Comparison of ENCODE assay signal across 33 cellular contexts in the genomic region with DNA sequence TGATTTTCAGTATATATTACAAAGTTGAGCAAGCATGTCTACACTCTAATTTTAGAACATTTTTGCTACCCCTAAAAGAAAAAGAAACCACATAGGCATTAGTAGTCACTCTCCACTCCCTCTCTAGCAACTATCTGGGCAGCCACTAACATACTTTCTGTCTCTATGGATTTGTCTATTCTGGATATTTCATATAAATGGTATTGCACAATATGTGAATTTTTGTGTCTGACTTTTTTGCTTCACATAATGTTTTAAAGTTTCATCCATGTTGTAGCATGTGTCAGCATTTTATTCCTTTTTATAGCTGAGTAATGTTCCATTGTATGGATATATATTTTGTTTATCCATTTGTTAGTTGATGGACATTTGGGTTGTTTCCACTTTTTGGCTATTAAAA.
"Had no signal": no experiment of that assay in that cellular context is flagged by ENCODE, and none has a peak within 500 bp of the region (broad histone marks: within the 10 kb centered on the region; RNA-seq: fewer than 3 reads in every experiment).

No MANE protein-coding gene starts in this region.

- FAIRE-seq: colon, endometrium, TTC549 had no signal

- H3K27me3 ChIP-seq: esophagus squamous epithelium, heart right ventricle, left lung, uterus had no signal

- H3K4me1 ChIP-seq: esophagus squamous epithelium, foreskin keratinocyte, heart right ventricle, left lung, lower lobe of right lung, uterus had no signal

- H3K36me3 ChIP-seq: esophagus squamous epithelium, heart right ventricle, left lung, lower lobe of right lung, uterus had no signal

- ATAC-seq: foreskin keratinocyte; heart right ventricle; left lung; lower lobe of right lung; natural killer cell treated with Interleukin-12 subunit alpha and Interleukin-12 subunit beta and Interleukin-15 and Interleukin-18, amount 100 ng/mL, for 72 hours; right cardiac atrium; stimulated activated memory B cell treated with anti-CD40 and anti-IgM and Interleukin-4, amounts not matched to agents 10 μg/mL and 1 μg/mL and 100 μg/mL, for 72 hours; stimulated activated naive CD8-positive, alpha-beta T cell treated with anti-CD3 and anti-CD28 coated beads, Interleukin-15, amount 100 ng/mL, for 72 hours had no signal

- H3K4me3 Mint-ChIP-seq: activated naive CD4-positive, alpha-beta T cell treated with anti-CD3 and anti-CD28 coated beads, Interleukin-2, amount 10 ng/mL, durations not matched to agents 7 days and 5 days; activated naive CD8-positive, alpha-beta T cell treated with anti-CD3 and anti-CD28 coated beads, Interleukin-2, amount 10 ng/mL, durations not matched to agents 7 days and 5 days; activated T-cell treated with anti-CD3 and anti-CD28 coated beads, Interleukin-2, amount 50 U/mL, for 24 hours; central memory CD8-positive, alpha-beta T cell; natural killer cell treated with Interleukin-12 subunit alpha and Interleukin-12 subunit beta and Interleukin-15 and Interleukin-18, amount 100 ng/mL, for 72 hours; stimulated activated memory B cell treated with anti-CD40 and anti-IgM and Interleukin-4, amounts not matched to agents 10 μg/mL and 1 μg/mL and 100 μg/mL, for 72 hours; stimulated activated naive CD8-positive, alpha-beta T cell treated with anti-CD3 and anti-CD28 coated beads, Interleukin-15, amount 100 ng/mL, for 72 hours; T-helper 1 cell treated with Interleukin-12 subunit alpha and Interleukin-12 subunit beta and Interleukin-4 antibody, amounts not matched to agents 30 μg/mL and 1 μg/mL, for 36 hours; type B pancreatic cell had no signal

- H3K9me3 Mint-ChIP-seq: activated naive CD8-positive, alpha-beta T cell treated with anti-CD3 and anti-CD28 coated beads, Interleukin-2, amount 10 ng/mL, durations not matched to agents 7 days and 5 days; natural killer cell treated with Interleukin-12 subunit alpha and Interleukin-12 subunit beta and Interleukin-15 and Interleukin-18, amount 100 ng/mL, for 72 hours had no signal

- H3K27me3 Mint-ChIP-seq: activated naive CD4-positive, alpha-beta T cell treated with anti-CD3 and anti-CD28 coated beads, Interleukin-2, amount 10 ng/mL, durations not matched to agents 7 days and 5 days; activated naive CD8-positive, alpha-beta T cell treated with anti-CD3 and anti-CD28 coated beads, Interleukin-2, amount 10 ng/mL, durations not matched to agents 7 days and 5 days had no signal

- H3K27ac ChIP-seq: epithelial cell of prostate, esophagus squamous epithelium, foreskin keratinocyte, heart right ventricle, left lung, lower lobe of right lung, uterus, VCaP had no signal

- H3K9me3 ChIP-seq: uterus had no signal

- DNase-seq: activated CD4-positive, alpha-beta T cell treated with anti-CD3 and anti-CD28 coated beads for 4 hours; activated CD4-positive, alpha-beta T cell treated with anti-CD3 and anti-CD28 coated beads, Interleukin-2, amount 50 U/mL, for 4 hours; activated CD8-positive, alpha-beta memory T cell treated with anti-CD3 and anti-CD28 coated beads, Interleukin-2, amount 50 U/mL, for 48 hours; activated gamma-delta T cell; activated naive CD4-positive, alpha-beta T cell treated with anti-CD3 and anti-CD28 coated beads, Interleukin-2, amount 10 ng/mL, durations not matched to agents 7 days and 5 days; activated naive CD8-positive, alpha-beta T cell treated with anti-CD3 and anti-CD28 coated beads, Interleukin-2, amount 10 ng/mL, durations not matched to agents 7 days and 5 days; activated T-cell treated with anti-CD3 and anti-CD28 coated beads, Interleukin-2, amount 50 U/mL, for 24 hours; amygdala; effector CD8-positive, alpha-beta T cell; esophagus squamous epithelium; foreskin keratinocyte; heart right ventricle; left lung; lower lobe of right lung; mesendoderm; right cardiac atrium; stimulated activated CD4-positive, alpha-beta T cell treated with anti-CD3 and anti-CD28 coated beads, Interleukin-4, amount 100 ng/mL, for 4 hours; stimulated activated CD8-positive, alpha-beta memory T cell treated with anti-CD3 and anti-CD28 coated beads, Interleukin-4, amount 100 ng/mL, for 48 hours; stimulated activated naive CD8-positive, alpha-beta T cell treated with anti-CD3 and anti-CD28 coated beads, Interleukin-15, amount 100 ng/mL, for 72 hours; substantia nigra; SW 1271; T-helper 9 cell; uterus had no signal

- H3K4me1 Mint-ChIP-seq: activated naive CD4-positive, alpha-beta T cell treated with anti-CD3 and anti-CD28 coated beads, Interleukin-2, amount 10 ng/mL, durations not matched to agents 7 days and 5 days; activated naive CD8-positive, alpha-beta T cell treated with anti-CD3 and anti-CD28 coated beads, Interleukin-2, amount 10 ng/mL, durations not matched to agents 7 days and 5 days; central memory CD8-positive, alpha-beta T cell; stimulated activated memory B cell treated with anti-CD40 and anti-IgM and Interleukin-4, amounts not matched to agents 10 μg/mL and 1 μg/mL and 100 μg/mL, for 72 hours; stimulated activated naive CD8-positive, alpha-beta T cell treated with anti-CD3 and anti-CD28 coated beads, Interleukin-15, amount 100 ng/mL, for 72 hours had no signal

- H3K27ac Mint-ChIP-seq: activated naive CD4-positive, alpha-beta T cell treated with anti-CD3 and anti-CD28 coated beads, Interleukin-2, amount 10 ng/mL, durations not matched to agents 7 days and 5 days; activated naive CD8-positive, alpha-beta T cell treated with anti-CD3 and anti-CD28 coated beads, Interleukin-2, amount 10 ng/mL, durations not matched to agents 7 days and 5 days; activated T-cell treated with anti-CD3 and anti-CD28 coated beads, Interleukin-2, amount 50 U/mL, for 24 hours; natural killer cell treated with Interleukin-12 subunit alpha and Interleukin-12 subunit beta and Interleukin-15 and Interleukin-18, amount 100 ng/mL, for 72 hours; stimulated activated memory B cell treated with anti-CD40 and anti-IgM and Interleukin-4, amounts not matched to agents 10 μg/mL and 1 μg/mL and 100 μg/mL, for 72 hours; stimulated activated naive CD8-positive, alpha-beta T cell treated with anti-CD3 and anti-CD28 coated beads, Interleukin-15, amount 100 ng/mL, for 72 hours; T-helper 1 cell treated with Interleukin-12 subunit alpha and Interleukin-12 subunit beta and Interleukin-4 antibody, amounts not matched to agents 30 μg/mL and 1 μg/mL, for 36 hours; type B pancreatic cell had no signal

- H3K4me3 ChIP-seq: esophagus squamous epithelium, heart right ventricle, left lung, lower lobe of right lung, uterus had no signal

- H3K36me3 Mint-ChIP-seq: activated naive CD4-positive, alpha-beta T cell treated with anti-CD3 and anti-CD28 coated beads, Interleukin-2, amount 10 ng/mL, durations not matched to agents 7 days and 5 days; activated naive CD8-positive, alpha-beta T cell treated with anti-CD3 and anti-CD28 coated beads, Interleukin-2, amount 10 ng/mL, durations not matched to agents 7 days and 5 days; stimulated activated memory B cell treated with anti-CD40 and anti-IgM and Interleukin-4, amounts not matched to agents 10 μg/mL and 1 μg/mL and 100 μg/mL, for 72 hours; type B pancreatic cell had no signal
